In genomic region chr17:17859909-17860760, GRCh38 we compare ENCODE assay signal across 8 cellular contexts. TPM values are rescaled to one million over a fixed set of nuclear protein-coding genes. Genes with fewer than 3 reads are reported as not detected.
DNase-seq lines count a peak whose midpoint lies in the region; ATAC-seq, FAIRE-seq and TF ChIP-seq lines count a peak whose summit lies in the region.

No MANE protein-coding gene starts in this region.

- no peak overlapping the region for H3K4ac ChIP-seq in mesendoderm (ENCODE audit: low read depth, low read length)

- no CpG with 5 or more reads among the region's 9 CpGs for WGBS in mesendoderm (ENCODE audit: extremely low coverage, insufficient coverage, low lambda C conversion rate)

- peak overlapping the region; percentile 45 for H3K23ac ChIP-seq in mesendoderm (ENCODE audit: low read length)

- no peak overlapping the region for H3K56ac ChIP-seq in mesendoderm (ENCODE audit: low read length)

- no peak overlapping the region for H3K27ac Mint-ChIP-seq in activated CD4-positive, alpha-beta memory T cell treated with anti-CD3 and anti-CD28 coated beads for 36 hours

- peaks cover 13% of the 10 kb centered on the region for H3K4me1 ChIP-seq in effector memory CD4-positive, alpha-beta T cell (ENCODE audit: control insufficient read depth, insufficient read depth, low read length, poor library complexity, severe bottlenecking)
- no peaks in the 10 kb centered on the region for H3K4me1 ChIP-seq in mesendoderm (ENCODE audit: control insufficient read depth, low read depth, low read length)

- H3K4me3 ChIP-seq in effector memory CD4-positive, alpha-beta T cell (ENCODE audit: insufficient read depth, low read depth, low read length, poor library complexity, severe bottlenecking), result no peak overlapping the region
- no peak overlapping the region for H3K4me3 ChIP-seq in mesendoderm (ENCODE audit: low read length)

- ATAC-seq in HG03432 (IDR thresholded peaks at IDR 0.05; ENCODE audit: unreplicated experiment), result no peak

- H3K4me1 Mint-ChIP-seq in activated CD4-positive, alpha-beta memory T cell treated with anti-CD3 and anti-CD28 coated beads for 36 hours (ENCODE audit: low read depth), result peaks cover 27% of the 10 kb centered on the region

- H3K9me3 Mint-ChIP-seq in activated CD4-positive, alpha-beta memory T cell treated with anti-CD3 and anti-CD28 coated beads for 36 hours, result no peaks in the 10 kb centered on the region

- CTCF ChIA-PET in activated CD4-positive, alpha-beta memory T cell treated with anti-CD3 and anti-CD28 coated beads for 36 hours (lab: Charles Lee), result interaction anchor here (0.6 to 14.2 kb wide), 24 partner anchors 8 to 363 kb away, joined by 3 to 173 read pairs (median 4); partner anchors contain the start of genes RAI1 and RASD1

- H2AK5ac ChIP-seq in mesendoderm (ENCODE audit: low read length), result no peak overlapping the region

- no peaks in the 10 kb centered on the region for H3K27me3 Mint-ChIP-seq in activated CD4-positive, alpha-beta memory T cell treated with anti-CD3 and anti-CD28 coated beads for 36 hours

- H4K8ac ChIP-seq in mesendoderm (ENCODE audit: low read depth, low read length), result no peak overlapping the region

- no peak overlapping the region for H3K4me2 ChIP-seq in mesendoderm (ENCODE audit: low read length)

- H3K9me3 ChIP-seq in effector memory CD4-positive, alpha-beta T cell (ENCODE audit: control insufficient read depth, low read length), result no peaks in the 10 kb centered on the region

- no peak overlapping the region for H2BK5ac ChIP-seq in mesendoderm (ENCODE audit: low read length)

- no peaks in the 10 kb centered on the region for H3K27me3 ChIP-seq in effector memory CD4-positive, alpha-beta T cell (replicated peaks; ENCODE audit: control insufficient read depth, insufficient read depth, low read length, poor library complexity, severe bottlenecking)
- no peaks in the 10 kb centered on the region for H3K27me3 ChIP-seq in mesendoderm (ENCODE audit: insufficient read depth, low read length, poor library complexity)

- POLR2A ChIA-PET in activated CD4-positive, alpha-beta memory T cell treated with anti-CD3 and anti-CD28 coated beads for 36 hours (lab: Charles Lee), result no interaction called here

- H3K36me3 ChIP-seq in effector memory CD4-positive, alpha-beta T cell (ENCODE audit: control insufficient read depth, insufficient read depth, low read length), result peaks cover 3% of the 10 kb centered on the region
- no peaks in the 10 kb centered on the region for H3K36me3 ChIP-seq in mesendoderm (ENCODE audit: control insufficient read depth, insufficient read depth, low read length)

- no peak overlapping the region for H3K4me3 Mint-ChIP-seq in activated CD4-positive, alpha-beta memory T cell treated with anti-CD3 and anti-CD28 coated beads for 36 hours

- H3K27ac ChIP-seq in effector memory CD4-positive, alpha-beta T cell (ENCODE audit: insufficient read depth, low read length, poor library complexity, severe bottlenecking), result no peak overlapping the region
- H3K27ac ChIP-seq in mesendoderm (ENCODE audit: low read depth, low read length), result no peak overlapping the region

- no peak overlapping the region for H2BK15ac ChIP-seq in mesendoderm (replicated peaks; ENCODE audit: low read depth)

- H4K5ac ChIP-seq in mesendoderm (ENCODE audit: low read length), result no peak overlapping the region

- H3K79me1 ChIP-seq in mesendoderm (ENCODE audit: low read length), result no peaks in the 10 kb centered on the region

- no peak overlapping the region for H3K18ac ChIP-seq in mesendoderm (ENCODE audit: low read length)

- DNase-seq in AG09319 (ENCODE audit: extremely low read depth, low read depth) (no peak), GM18507 (ENCODE audit: extremely low spot score, insufficient read length, low read depth) (peak; percentile 77), NCI-H2196 treated with DMSO at 0.1 percent for 48 hours (lab: John Stamatoyannopoulos, UW; ENCODE audit: unreplicated experiment) (peak; percentile 5), mesendoderm (peak; percentile 65)
- peak; percentile 79 for DNase-seq in activated CD4-positive, alpha-beta memory T cell treated with anti-CD3 and anti-CD28 coated beads for 36 hours
- peak; percentile 53 to 56 (median 56) for DNase-seq in effector memory CD4-positive, alpha-beta T cell
- peak; percentile 33 to 54 for DNase-seq in stimulated activated CD8-positive, alpha-beta memory T cell treated with anti-CD3 and anti-CD28 coated beads, Interleukin-7, amount 100 ng/mL, for 1 hour (ENCODE audit: low read depth in 2 of 2)

- peak; percentile 95 for TF ChIP-seq CTCF in AG09319 (IDR thresholded peaks at IDR 0.05; ENCODE audit: low read depth, low read length)

- H2BK120ac ChIP-seq in mesendoderm (ENCODE audit: low read depth, low read length), result no peak overlapping the region

- no peak overlapping the region for H3K9ac ChIP-seq in mesendoderm (ENCODE audit: low read length)

- H3K79me2 ChIP-seq in mesendoderm (ENCODE audit: control insufficient read depth, insufficient read depth, low read length), result no peaks in the 10 kb centered on the region

- intact Hi-C loops in activated CD4-positive, alpha-beta memory T cell treated with anti-CD3 and anti-CD28 coated beads for 36 hours (cut with micrococcal nuclease), result loop anchor here (1.0 to 5.0 kb wide), 3 partner anchors 48 to 179 kb away; partner anchors contain the start of gene RAI1

- H3K36me3 Mint-ChIP-seq in activated CD4-positive, alpha-beta memory T cell treated with anti-CD3 and anti-CD28 coated beads for 36 hours, result no peaks in the 10 kb centered on the region

- FAIRE-seq in GM18507 (lab: Jason Lieb, UNC), result peak; percentile 96

RNA-seq across cellular contexts. Expression of gene SREBF1, which starts 23.3 kb away (rescaled TPM):
- total RNA-seq in activated CD4-positive, alpha-beta memory T cell treated with anti-CD3 and anti-CD28 coated beads for 36 hours, result 100 to 1,000 TPM in 1 of 2 experiments, 10 to 100 TPM in 1; 93.7 to 106 TPM
- 59.1 TPM for polyA plus RNA-seq in mesendoderm (2013, experiment 1 of 2)
- 55.4 TPM for polyA plus RNA-seq in mesendoderm (2013, experiment 2 of 2)
